In the genomic region with DNA sequence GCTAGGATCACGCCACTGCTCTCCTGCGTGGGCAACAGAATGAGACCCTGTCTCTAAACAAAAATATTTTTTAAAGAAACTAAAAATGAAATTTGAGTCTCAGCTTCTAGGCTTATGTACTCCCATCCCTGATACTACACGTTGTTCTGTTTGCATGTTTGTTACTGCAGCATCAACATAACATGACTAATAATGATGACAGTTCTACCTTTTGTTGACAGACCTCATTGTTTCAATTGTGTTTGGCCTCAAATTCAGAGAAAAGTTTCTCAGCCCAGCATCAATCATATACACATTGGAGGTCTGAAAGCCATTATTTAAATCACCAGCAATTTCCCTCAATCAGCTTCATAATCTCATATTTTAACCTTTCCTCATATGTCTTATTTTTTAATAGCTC, we compare ENCODE assay signal across 20 cellular contexts. TPM values are rescaled to one million over a fixed set of nuclear protein-coding genes. Genes with fewer than 3 reads are reported as not detected.
"Had no signal": no experiment of that assay in that cellular context is flagged by ENCODE, and none has a peak within 500 bp of the region (broad histone marks: within the 10 kb centered on the region; RNA-seq: fewer than 3 reads in every experiment).

No MANE protein-coding gene starts in this region.

- H3K4me3 ChIP-seq: adrenal gland, body of pancreas, ovary, skin epidermis, thyroid gland had no signal

- DNase-seq: activated CD4-positive, alpha-beta T cell treated with anti-CD3 and anti-CD28 coated beads, Interleukin-2, amount 50 U/mL, for 1 hour; activated CD4-positive, CD25-positive, alpha-beta regulatory T cell; activated naive CD4-positive, alpha-beta T cell treated with anti-CD3 and anti-CD28 coated beads, Interleukin-2, amount 10 ng/mL, durations not matched to agents 7 days and 5 days; adrenal gland; body of pancreas; immature natural killer cell; left colon; ovary; T-helper 2 cell; thyroid gland had no signal

- FAIRE-seq: TTC549 had no signal

- H3K27ac ChIP-seq: adrenal gland, ovary had no signal

- ATAC-seq: left colon; stimulated activated effector memory CD8-positive, alpha-beta T cell treated with anti-CD3 and anti-CD28 coated beads, Interleukin-12 subunit alpha, Interleukin-12 subunit beta, amount 100 ng/mL, for 72 hours had no signal

- H3K36me3 ChIP-seq: adrenal gland, ovary had no signal

- H3K9me3 ChIP-seq: adrenal gland, body of pancreas, ovary, thyroid gland had no signal

- H3K4me1 ChIP-seq: adrenal gland, thyroid gland had no signal

- H3K27me3 ChIP-seq: adrenal gland, body of pancreas, ovary, thyroid gland had no signal

RNA-seq across cellular contexts. Expression of gene HOATZ, which starts 46.7 kb away (rescaled TPM):
- total RNA-seq: activated T-helper 2 cell treated with anti-CD3 and anti-CD28 coated beads, Interferon-gamma antibody, Interleukin-2, Interleukin-4, amounts not matched to agents 10 μg/mL and 5 μg/mL and 100 μg/mL, durations not matched to agents 14 hours and 24 hours and 36 hours; adrenal gland; body of pancreas; cerebellum; dermis blood vessel endothelial cell; fibroblast of villous mesenchyme; left colon; mucosa of gallbladder; renal cortical epithelial cell; thyroid gland had no signal
- polyA plus RNA-seq: adrenal gland, esophagus, immature natural killer cell had no signal

RNA-seq across cellular contexts. Expression of gene BTG4, which starts 49.1 kb away (rescaled TPM):
- total RNA-seq: activated T-helper 2 cell treated with anti-CD3 and anti-CD28 coated beads, Interferon-gamma antibody, Interleukin-2, Interleukin-4, amounts not matched to agents 10 μg/mL and 5 μg/mL and 100 μg/mL, durations not matched to agents 14 hours and 24 hours and 36 hours; adrenal gland; body of pancreas; cerebellum; dermis blood vessel endothelial cell; fibroblast of villous mesenchyme; left colon; mucosa of gallbladder; renal cortical epithelial cell; thyroid gland had no signal
- polyA plus RNA-seq: adrenal gland, esophagus, immature natural killer cell, ovary had no signal
